In genomic region chr2:150693556-150693955, GRCh38 we compare ENCODE assay signal across 27 cellular contexts.
"Had no signal": no experiment of that assay in that cellular context is flagged by ENCODE, and none has a peak within 500 bp of the region (broad histone marks: within the 10 kb centered on the region; RNA-seq: fewer than 3 reads in every experiment).

No MANE protein-coding gene starts in this region.

- H3K9me3 ChIP-seq: neutrophil, pancreas, prostate gland, right lobe of liver, sigmoid colon, stomach, thoracic aorta, thyroid gland, tibial nerve, upper lobe of right lung, uterus had no signal

- H3K4me3 Mint-ChIP-seq: naive thymus-derived CD8-positive, alpha-beta T cell; natural killer cell treated with Interleukin-12 subunit alpha and Interleukin-12 subunit beta and Interleukin-15 and Interleukin-18, amount 100 ng/mL, for 72 hours; nephron progenitor cell; neural crest cell; stimulated activated effector memory CD8-positive, alpha-beta T cell treated with anti-CD3 and anti-CD28 coated beads, Interleukin-12 subunit alpha, Interleukin-12 subunit beta, amount 100 ng/mL, for 72 hours; stimulated activated naive B cell treated with anti-CD40 and anti-IgM and Interleukin-4, amounts not matched to agents 10 μg/mL and 1 μg/mL and 100 μg/mL, for 72 hours; stimulated activated naive CD8-positive, alpha-beta T cell treated with anti-CD3 and anti-CD28 coated beads, Interleukin-15, Interleukin-2, amounts not matched to agents 100 ng/mL and 50 ng/mL, for 24 hours had no signal

- H3K4me1 ChIP-seq: pancreas, prostate gland, right lobe of liver, stomach, thyroid gland, upper lobe of right lung, uterus had no signal

- H3K27ac ChIP-seq: neutrophil, pancreas, prostate gland, right lobe of liver, sigmoid colon, stomach, thoracic aorta, thyroid gland, tibial nerve, upper lobe of right lung, uterus had no signal

- H3K4me3 ChIP-seq: pancreas, prostate gland, right lobe of liver, sigmoid colon, stomach, thoracic aorta, thyroid gland, tibial nerve, upper lobe of right lung, uterus had no signal

- H3K36me3 ChIP-seq: neutrophil, pancreas, prostate gland, right lobe of liver, sigmoid colon, stomach, thoracic aorta, thyroid gland, tibial nerve, upper lobe of right lung, uterus had no signal

- ATAC-seq: naive thymus-derived CD8-positive, alpha-beta T cell; natural killer cell treated with Interleukin-12 subunit alpha and Interleukin-12 subunit beta and Interleukin-15 and Interleukin-18, amount 100 ng/mL, for 72 hours; pancreas; right cardiac atrium; right lobe of liver; stimulated activated effector memory CD8-positive, alpha-beta T cell treated with anti-CD3 and anti-CD28 coated beads, Interleukin-12 subunit alpha, Interleukin-12 subunit beta, amount 100 ng/mL, for 72 hours; stimulated activated naive B cell treated with anti-CD40 and anti-IgM and Interleukin-4, amounts not matched to agents 10 μg/mL and 1 μg/mL and 100 μg/mL, for 72 hours; upper lobe of right lung had no signal

- DNase-seq: naive thymus-derived CD8-positive, alpha-beta T cell; nephron progenitor cell; nucleus accumbens; pancreas; right cardiac atrium; right lobe of liver; sigmoid colon; small intestine; stimulated activated CD4-positive, alpha-beta T cell treated with anti-CD3 and anti-CD28 coated beads, Interleukin-15, amount 100 ng/mL, for 24 hours; stimulated activated CD4-positive, alpha-beta T cell treated with anti-CD3 and anti-CD28 coated beads, Interleukin-2, amount 100 ng/mL, for 24 hours; stimulated activated CD4-positive, alpha-beta T cell treated with anti-CD3 and anti-CD28 coated beads, Interleukin-2, amount 100 ng/mL, for 48 hours; stimulated activated CD4-positive, alpha-beta T cell treated with anti-CD3 and anti-CD28 coated beads, Interleukin-4, amount 100 ng/mL, for 24 hours; stimulated activated naive B cell treated with anti-CD40 and anti-IgM and Interleukin-4, amounts not matched to agents 10 μg/mL and 1 μg/mL and 100 μg/mL, for 72 hours; stimulated activated naive CD4-positive, alpha-beta T cell treated with Interleukin-2 at 50 U/mL for 16 hours; stomach; thyroid gland; trophoblast cell; upper lobe of right lung; uterus had no signal

- H3K27me3 Mint-ChIP-seq: natural killer cell treated with Interleukin-12 subunit alpha and Interleukin-12 subunit beta and Interleukin-15 and Interleukin-18, amount 100 ng/mL, for 72 hours; stimulated activated naive B cell treated with anti-CD40 and anti-IgM and Interleukin-4, amounts not matched to agents 10 μg/mL and 1 μg/mL and 100 μg/mL, for 72 hours; stimulated activated naive CD8-positive, alpha-beta T cell treated with anti-CD3 and anti-CD28 coated beads, Interleukin-15, Interleukin-2, amounts not matched to agents 100 ng/mL and 50 ng/mL, for 24 hours had no signal

- H3K27me3 ChIP-seq: neutrophil, pancreas, right lobe of liver, sigmoid colon, stomach, thyroid gland, tibial nerve, upper lobe of right lung, uterus had no signal

- H3K4me1 Mint-ChIP-seq: naive thymus-derived CD8-positive, alpha-beta T cell; nephron progenitor cell; stimulated activated effector memory CD8-positive, alpha-beta T cell treated with anti-CD3 and anti-CD28 coated beads, Interleukin-12 subunit alpha, Interleukin-12 subunit beta, amount 100 ng/mL, for 72 hours; stimulated activated naive B cell treated with anti-CD40 and anti-IgM and Interleukin-4, amounts not matched to agents 10 μg/mL and 1 μg/mL and 100 μg/mL, for 72 hours had no signal

- H3K27ac Mint-ChIP-seq: naive thymus-derived CD8-positive, alpha-beta T cell; natural killer cell treated with Interleukin-12 subunit alpha and Interleukin-12 subunit beta and Interleukin-15 and Interleukin-18, amount 100 ng/mL, for 72 hours; nephron progenitor cell; stimulated activated effector memory CD8-positive, alpha-beta T cell treated with anti-CD3 and anti-CD28 coated beads, Interleukin-12 subunit alpha, Interleukin-12 subunit beta, amount 100 ng/mL, for 72 hours; stimulated activated naive B cell treated with anti-CD40 and anti-IgM and Interleukin-4, amounts not matched to agents 10 μg/mL and 1 μg/mL and 100 μg/mL, for 72 hours; stimulated activated naive CD8-positive, alpha-beta T cell treated with anti-CD3 and anti-CD28 coated beads, Interleukin-15, Interleukin-2, amounts not matched to agents 100 ng/mL and 50 ng/mL, for 24 hours had no signal

- H3K9me3 Mint-ChIP-seq: nephron progenitor cell; stimulated activated naive CD8-positive, alpha-beta T cell treated with anti-CD3 and anti-CD28 coated beads, Interleukin-15, Interleukin-2, amounts not matched to agents 100 ng/mL and 50 ng/mL, for 24 hours had no signal

- H3K36me3 Mint-ChIP-seq: naive thymus-derived CD8-positive, alpha-beta T cell; natural killer cell treated with Interleukin-12 subunit alpha and Interleukin-12 subunit beta and Interleukin-15 and Interleukin-18, amount 100 ng/mL, for 72 hours; stimulated activated effector memory CD8-positive, alpha-beta T cell treated with anti-CD3 and anti-CD28 coated beads, Interleukin-12 subunit alpha, Interleukin-12 subunit beta, amount 100 ng/mL, for 72 hours; stimulated activated naive B cell treated with anti-CD40 and anti-IgM and Interleukin-4, amounts not matched to agents 10 μg/mL and 1 μg/mL and 100 μg/mL, for 72 hours had no signal
